8 cellular contexts compared by ENCODE assay signal in genomic region chr5:91382530-91383026, GRCh38. TPM values are rescaled to one million over a fixed set of nuclear protein-coding genes. Genes with fewer than 3 reads are reported as not detected.
DNase-seq lines count a peak whose midpoint lies in the region; ATAC-seq, FAIRE-seq and TF ChIP-seq lines count a peak whose summit lies in the region.

No MANE protein-coding gene starts in this region.

- BruUV-seq in GM12878 (replicated peaks; lab: Mats Ljungman, UMichigan): TSS peak; percentile 79

- SMC1A ChIA-PET in GM12878 (lab: Charles Lee; ENCODE audit: uncharacterized antibody, unreplicated experiment): interaction anchor here (0.6 to 10.9 kb wide), 14 partner anchors 11 to 633 kb away, joined by 3 to 132 read pairs (median 18); no protein-coding TSS in a partner anchor

- in situ Hi-C loops in GM12878 (cut with MboI): loop anchor here (5.0 to 10.0 kb wide), 2 partner anchors 105 to 448 kb away; no protein-coding TSS in a partner anchor

- peak; percentile 63; the same call in 1 of the 2 replicates for TF ChIP-seq POLR2A in GM12878 (IDR thresholded peaks at IDR 0.05; ENCODE audit: low read depth, low read length)

- H3K27me3 ChIP-seq in GM12878 (replicated peaks in 1 of 2; ENCODE audit: control insufficient read depth in 2 of 2, insufficient read depth in 2 of 2, low read length in 1 of 2): no peaks in the 10 kb centered on the region
- H3K27me3 ChIP-seq in small intestine (ENCODE audit: control insufficient read depth in 2 of 2, insufficient read depth in 2 of 2, low read length in 2 of 2): no peaks in the 10 kb centered on the region

- H3K36me3 ChIP-seq in GM12878 (ENCODE audit: control insufficient read depth in 2 of 2, insufficient read depth in 2 of 2, low read length in 1 of 2) (peaks cover 0 to 3% of the 10 kb centered on the region in 2 experiments; a peak in 1 of 4 replicates), small intestine (ENCODE audit: control insufficient read depth in 2 of 2, insufficient read depth in 2 of 2, low read length in 2 of 2) (no peaks in the 10 kb centered on the region)

- H3K4me3 ChIP-seq in GM12878: peak overlapping the region; percentile 95
- H3K4me3 ChIP-seq in small intestine (ENCODE audit: low read depth in 1 of 2, low read length in 2 of 2): peak overlapping the region; percentile 68 to 78

- H3K9me3 Mint-ChIP-seq in HFFc6: no peaks in the 10 kb centered on the region

- 2% methylated on average over 14 of the region's 14 CpGs for whole genome bisulfite sequencing in GM12878 (ENCODE audit: insufficient coverage, insufficient replicate concordance, low lambda C conversion rate, missing lambda C conversion rate)
- WGBS in small intestine, 3 donors: 0% methylated on average over 14 of the region's 14 CpGs

- H3K4me1 ChIP-seq in GM12878 (ENCODE audit: control insufficient read depth, insufficient read depth, low read length) (peaks cover 8% of the 10 kb centered on the region; the same call in 1 of the 2 replicates), small intestine (ENCODE audit: control insufficient read depth in 2 of 2, insufficient read depth in 1 of 2, low read depth in 1 of 2, low read length in 1 of 2) (no peaks in the 10 kb centered on the region)

- peak overlapping the region; percentile 99 for H3K27ac Mint-ChIP-seq in HFFc6

- H3K27me3 Mint-ChIP-seq in HFFc6 (ENCODE audit: insufficient read depth): peaks cover 15% of the 10 kb centered on the region

- ATAC-seq in GM12878 (0 out of 3 replicates have a peak, but pooled peaks have one; percentile 7), HG02973 (IDR thresholded peaks at IDR 0.05; ENCODE audit: unreplicated experiment) (no peak)

- peaks cover 46% of the 10 kb centered on the region for H3K79me2 ChIP-seq in GM12878 (ENCODE audit: control insufficient read depth, insufficient read depth, low read length)

- H3K9me3 ChIP-seq in GM12878 (replicated peaks; ENCODE audit: control insufficient read depth, insufficient read depth, low read length): no peaks in the 10 kb centered on the region
- H3K9me3 ChIP-seq in small intestine (ENCODE audit: control insufficient read depth, low read depth): no peaks in the 10 kb centered on the region

- no peak for TF ChIP-seq RAD21 in GM12878 (IDR thresholded peaks at IDR 0.05; ENCODE audit: insufficient read depth, low read depth, low read length)

- H3K4me2 ChIP-seq in GM12878 (ENCODE audit: control insufficient read depth, insufficient read depth): peak overlapping the region; percentile 75

- POLR2A ChIA-PET in GM12878 (lab: Charles Lee): interaction anchor here (1.0 to 3.9 kb wide), 9 partner anchors 8 to 444 kb away, joined by 3 to 31 read pairs (median 5); no protein-coding TSS in a partner anchor

- no peak for FAIRE-seq in GM12878 (lab: Jason Lieb, UNC)
- FAIRE-seq in small intestine (lab: Jason Lieb, UNC): no peak
- no peak for FAIRE-seq in RCC 7860 (lab: Jason Lieb, UNC)

- no peaks in the 10 kb centered on the region for H4K20me1 ChIP-seq in GM12878 (ENCODE audit: control insufficient read depth, insufficient read depth)

- DNase-seq in C1 segment of cervical spinal cord (lab: John Stamatoyannopoulos, UW) (peak in 8 of 14 donors; percentile 4 to 72 (median 16)), HFFc6 (no peak), RKO (ENCODE audit: low spot score) (peak; percentile 77), GM12878 (ENCODE audit: low read depth, low spot score) (peak; percentile 31), inferior parietal cortex (ENCODE audit: extremely low spot score) (peak; percentile 76), small intestine (peak; percentile 62), RCC 7860 (ENCODE audit: low spot score) (no peak)

- TF ChIP-seq CTCF in HFFc6 (IDR thresholded peaks at IDR 0.05): no peak
- TF ChIP-seq CTCF in GM12878 (IDR thresholded peaks at IDR 0.05 in 2 of 3, conservative IDR thresholded peaks at IDR 0.05 in 1 of 3; ENCODE audit: control insufficient read depth in 2 of 3, extremely low read depth in 1 of 3, insufficient read depth in 1 of 3, low read depth in 3 of 3, low read length in 3 of 3): no peak

- intact Hi-C loops in GM12878 (cut with micrococcal nuclease; ENCODE audit: unreplicated experiment): loop anchor here (2.0 to 10.0 kb wide), 4 partner anchors 220 to 908 kb away; partner anchors contain the start of genes MBLAC2 and POLR3G

- RAD21 ChIA-PET in GM12878 (lab: Charles Lee; ENCODE audit: unreplicated experiment): interaction anchor here (0.7 to 6.7 kb wide), 18 partner anchors 10 to 742 kb away, joined by 3 to 109 read pairs (median 6); no protein-coding TSS in a partner anchor

- peaks cover 38% of the 10 kb centered on the region for H3K36me3 Mint-ChIP-seq in HFFc6 (ENCODE audit: low read depth)

- peak overlapping the region; percentile 32; the same call in 1 of the 2 replicates for H2AFZ ChIP-seq in GM12878 (ENCODE audit: control insufficient read depth, low read depth, low read length)

- no peak for TF ChIP-seq EP300 in GM12878 (IDR thresholded peaks at IDR 0.05; ENCODE audit: borderline replicate concordance in 1 of 2, control insufficient read depth in 1 of 2, low read depth in 2 of 2, low read length in 2 of 2)

- CTCF ChIA-PET in GM12878 (lab: Yijun Ruan, JAX): interaction anchor here (1.0 to 6.8 kb wide), 12 partner anchors 11 to 517 kb away, joined by 3 to 199 read pairs (median 36); no protein-coding TSS in a partner anchor

- H3K4me3 Mint-ChIP-seq in HFFc6: peak overlapping the region; percentile 94

- H3K27ac ChIP-seq in GM12878 (ENCODE audit: control insufficient read depth, insufficient read depth) (peak overlapping the region; percentile 100), small intestine (ENCODE audit: low read depth in 1 of 2, low read length in 1 of 2) (peak overlapping the region; percentile 96)

- H3K4me1 Mint-ChIP-seq in HFFc6 (ENCODE audit: low read depth): peaks cover 36% of the 10 kb centered on the region

- H3K9ac ChIP-seq in GM12878 (ENCODE audit: control insufficient read depth, insufficient read depth, low read length): peak overlapping the region; percentile 100

TF ChIP-seq in GM12878, 131 proteins besides CTCF, POLR2A, EP300 and RAD21 (continues in another document):
- TF ChIP-seq RUNX3 (IDR thresholded peaks at IDR 0.05; ENCODE audit: low read length) (no peak), CEBPB (IDR thresholded peaks at IDR 0.05; ENCODE audit: borderline replicate concordance in 1 of 2, low read depth in 2 of 2, low read length in 2 of 2) (no peak), BACH1 (IDR thresholded peaks at IDR 0.05; ENCODE audit: borderline replicate concordance) (0 out of 2 replicates have a peak, but pooled peaks have one; percentile 16), NR2F1 (conservative IDR thresholded peaks at IDR 0.05) (no peak), MXI1 (IDR thresholded peaks at IDR 0.05; ENCODE audit: low read depth, low read length) (peak; percentile 61; the same call in 1 of the 2 replicates), ZBTB40 (IDR thresholded peaks at IDR 0.05; ENCODE audit: borderline replicate concordance) (0 out of 2 replicates have a peak, but pooled peaks have one; percentile 7), MYB (IDR thresholded peaks at IDR 0.05; ENCODE audit: borderline replicate concordance, low read depth, low read length) (no peak; the same call in 1 of the 2 replicates)

RNA-seq across cellular contexts. Expression of gene ARRDC3, which starts 0.5 kb away (rescaled TPM):
- total RNA-seq in HFFc6 (2021; fragmentation: NEBNext Ultra II Directional; extraction: Animal tissue kit (Norgen Biotek cat#: 25700)): 10 to 100 TPM; 26.2 to 45.0 (median 38.1) TPM
- total RNA-seq in GM12878 (2013; cell fraction: nucleolus; rRNA removed): 42.9 and 46.5 TPM in 2 replicates
- 10.1 and 10.7 TPM in 2 replicates for total RNA-seq in GM12878 (2014; rRNA removed)
- 9.2 and 10.3 TPM in 2 replicates for total RNA-seq in GM12878 (2014; rRNA removed; fragmentation: Illumina TruSeq; extraction: Trizol)
- total RNA-seq in GM12878 (2021): 7.7 and 8.0 TPM in 2 replicates
- polyA plus RNA-seq in GM12878 (2011; ENCODE audit: low read depth): 15.3 TPM
- polyA plus RNA-seq in GM12878 (2011; rRNA removed): 9.4 and 15.5 TPM in 2 replicates
- polyA plus RNA-seq in GM12878 (2011; cell fraction: cytosol; rRNA removed): 3.9 and 4.8 TPM in 2 replicates
- 8.8 and 10.4 TPM in 2 replicates for polyA plus RNA-seq in GM12878 (2011; cell fraction: nucleus; rRNA removed)
- 17.9 and 19.4 TPM in 2 replicates for polyA plus RNA-seq in GM12878 (2012)
- 4.3 and 6.1 TPM in 2 replicates for polyA plus RNA-seq in GM12878 (2014; fragmentation: Illumina TruSeq; extraction: Trizol)
- 1 to 10 TPM; 2.3 to 7.0 TPM for polyA plus RNA-seq in GM12878 (2014; fragmentation: Nextera tagmentation; extraction: Ambion mirVana)
- polyA plus RNA-seq in GM12878 (2014; rRNA removed): 3.6 and 4.0 TPM in 2 replicates
- 10 to 100 TPM; 12.5 to 14.0 TPM for polyA plus RNA-seq in GM12878 (2016; fragmentation: Nextera tagmentation; extraction: Ambion mirVana)
- 27.3 and 33.1 TPM in 2 replicates for polyA minus RNA-seq in GM12878 (2011; rRNA and poly(A)+ RNA removed)
- 12.4 and 13.0 TPM in 2 replicates for polyA minus RNA-seq in GM12878 (2011; cell fraction: cytosol; rRNA and poly(A)+ RNA removed)
- polyA minus RNA-seq in GM12878 (2011; cell fraction: nucleus; rRNA and poly(A)+ RNA removed): 25.0 and 34.7 TPM in 2 replicates
- polyA plus RNA-seq in small intestine: 10 to 100 TPM in 1 of 3 donors, 1 to 10 TPM in 2; 1.8 to 10.2 (median 4.9) TPM

Comparison
In these comparisons a context has a peak if more than half of its experiments do, and no peak if none do; other contexts are left out.
1. DNase-seq: peak in C1 segment of cervical spinal cord (8 of 14), RKO (single experiment), GM12878 (single experiment), inferior parietal cortex (single experiment) and small intestine (single experiment); none in HFFc6 (single experiment) and RCC 7860 (single experiment).